ENCODE assay signal across 28 cellular contexts in the genomic region with DNA sequence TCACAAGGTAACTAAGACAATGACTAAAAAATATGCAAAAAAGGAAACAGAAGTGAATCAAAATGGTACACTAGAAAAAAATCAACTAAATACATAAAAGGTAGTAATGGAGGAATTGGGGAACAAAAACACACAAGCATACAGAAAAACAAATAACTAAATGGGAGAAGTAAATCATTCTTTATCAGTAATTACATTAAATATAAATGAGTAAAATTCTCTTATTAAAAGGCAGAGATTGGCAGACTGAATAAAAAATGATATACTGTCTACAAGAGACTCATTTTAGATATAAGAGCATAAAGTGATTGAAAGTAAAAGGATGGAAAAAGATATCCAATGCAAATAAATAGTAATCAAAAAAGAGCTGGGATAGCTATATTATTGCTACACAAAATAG.
"Had no signal": no experiment of that assay in that cellular context is flagged by ENCODE, and none has a peak within 500 bp of the region (broad histone marks: within the 10 kb centered on the region; RNA-seq: fewer than 3 reads in every experiment).

No MANE protein-coding gene starts in this region.

- H3K27me3 Mint-ChIP-seq: stimulated activated naive CD8-positive, alpha-beta T cell treated with anti-CD3 and anti-CD28 coated beads, Interleukin-15, amount 100 ng/mL, for 72 hours; stimulated activated naive CD8-positive, alpha-beta T cell treated with anti-CD3 and anti-CD28 coated beads, Interleukin-15, Interleukin-2, amounts not matched to agents 100 ng/mL and 50 ng/mL, for 24 hours had no signal

- H3K36me3 Mint-ChIP-seq: stimulated activated effector memory CD8-positive, alpha-beta T cell treated with anti-CD3 and anti-CD28 coated beads, Interleukin-12 subunit alpha, Interleukin-12 subunit beta, amount 100 ng/mL, for 72 hours; stimulated activated naive B cell treated with anti-CD40 and anti-IgM and Interleukin-4, amounts not matched to agents 10 μg/mL and 1 μg/mL and 100 μg/mL, for 72 hours; type B pancreatic cell had no signal

- FAIRE-seq: urothelium cell line had no signal

- H3K9me3 ChIP-seq: testis, thyroid gland, vagina had no signal

- H3K36me3 ChIP-seq: stomach, suprapubic skin, thoracic aorta, thyroid gland, tibial artery, tibial nerve, transverse colon, upper lobe of left lung, upper lobe of right lung, vagina had no signal

- H3K27ac ChIP-seq: stomach, suprapubic skin, testis, thoracic aorta, thyroid gland, tibial artery, tibial nerve, transverse colon, upper lobe of left lung, upper lobe of right lung, uterus, vagina had no signal

- H3K4me1 ChIP-seq: testis, tibial artery, uterus had no signal

- H3K4me3 ChIP-seq: stomach, suprapubic skin, testis, thoracic aorta, thyroid gland, tibial artery, tibial nerve, transverse colon, upper lobe of left lung, upper lobe of right lung, uterus, vagina had no signal

- H3K27ac Mint-ChIP-seq: stimulated activated effector memory CD8-positive, alpha-beta T cell treated with anti-CD3 and anti-CD28 coated beads, Interleukin-12 subunit alpha, Interleukin-12 subunit beta, amount 100 ng/mL, for 72 hours; stimulated activated naive B cell treated with anti-CD40 and anti-IgM and Interleukin-4, amounts not matched to agents 10 μg/mL and 1 μg/mL and 100 μg/mL, for 72 hours; stimulated activated naive CD8-positive, alpha-beta T cell treated with anti-CD3 and anti-CD28 coated beads, Interleukin-15, amount 100 ng/mL, for 72 hours; stimulated activated naive CD8-positive, alpha-beta T cell treated with anti-CD3 and anti-CD28 coated beads, Interleukin-15, Interleukin-2, amounts not matched to agents 100 ng/mL and 50 ng/mL, for 24 hours; type B pancreatic cell had no signal

- DNase-seq: stimulated activated CD4-positive, alpha-beta T cell treated with anti-CD3 and anti-CD28 coated beads, Interleukin-2, amount 100 ng/mL, for 48 hours; stimulated activated CD4-positive, alpha-beta T cell treated with anti-CD3 and anti-CD28 coated beads, Interleukin-4, amount 100 ng/mL, for 1 hour; stimulated activated CD4-positive, alpha-beta T cell treated with anti-CD3 and anti-CD28 coated beads, Interleukin-4, amount 100 ng/mL, for 24 hours; stimulated activated CD4-positive, alpha-beta T cell treated with anti-CD3 and anti-CD28 coated beads, Interleukin-4, amount 100 ng/mL, for 4 hours; stimulated activated CD8-positive, alpha-beta memory T cell treated with anti-CD3 and anti-CD28 coated beads, Interleukin-4, amount 100 ng/mL, for 48 hours; stimulated activated naive B cell treated with anti-CD40 and anti-IgM and Interleukin-4, amounts not matched to agents 10 μg/mL and 1 μg/mL and 100 μg/mL, for 72 hours; stimulated activated naive CD4-positive, alpha-beta T cell; stimulated activated naive CD4-positive, alpha-beta T cell treated with Interleukin-2 at 50 U/mL for 16 hours; stimulated activated naive CD8-positive, alpha-beta T cell treated with anti-CD3 and anti-CD28 coated beads, Interleukin-15, amount 100 ng/mL, for 72 hours; stimulated activated naive CD8-positive, alpha-beta T cell treated with anti-CD3 and anti-CD28 coated beads, Interleukin-15, Interleukin-2, amounts not matched to agents 100 U/mL and 50 U/mL, for 24 hours; stomach; substantia nigra; testis; thyroid gland; tibial artery; transverse colon; trophoblast cell; upper lobe of left lung; uterus had no signal

- H3K4me3 Mint-ChIP-seq: stimulated activated effector memory CD8-positive, alpha-beta T cell treated with anti-CD3 and anti-CD28 coated beads, Interleukin-12 subunit alpha, Interleukin-12 subunit beta, amount 100 ng/mL, for 72 hours; stimulated activated naive B cell treated with anti-CD40 and anti-IgM and Interleukin-4, amounts not matched to agents 10 μg/mL and 1 μg/mL and 100 μg/mL, for 72 hours; stimulated activated naive CD8-positive, alpha-beta T cell treated with anti-CD3 and anti-CD28 coated beads, Interleukin-15, amount 100 ng/mL, for 72 hours; stimulated activated naive CD8-positive, alpha-beta T cell treated with anti-CD3 and anti-CD28 coated beads, Interleukin-15, Interleukin-2, amounts not matched to agents 100 ng/mL and 50 ng/mL, for 24 hours; type B pancreatic cell had no signal

- ATAC-seq: stimulated activated effector memory CD8-positive, alpha-beta T cell treated with anti-CD3 and anti-CD28 coated beads, Interleukin-12 subunit alpha, Interleukin-12 subunit beta, amount 100 ng/mL, for 72 hours; stimulated activated naive B cell treated with anti-CD40 and anti-IgM and Interleukin-4, amounts not matched to agents 10 μg/mL and 1 μg/mL and 100 μg/mL, for 72 hours; stimulated activated naive CD8-positive, alpha-beta T cell treated with anti-CD3 and anti-CD28 coated beads, Interleukin-15, amount 100 ng/mL, for 72 hours; stimulated activated naive CD8-positive, alpha-beta T cell treated with anti-CD3 and anti-CD28 coated beads, Interleukin-15, Interleukin-2, amounts not matched to agents 100 U/mL and 50 U/mL, for 24 hours; upper lobe of right lung had no signal

- H3K27me3 ChIP-seq: stomach, suprapubic skin, testis, thyroid gland, tibial artery, tibial nerve, transverse colon, upper lobe of left lung, upper lobe of right lung, uterus, vagina had no signal
